Comparison of ENCODE assay signal across 1 cellular context in the genomic region with DNA sequence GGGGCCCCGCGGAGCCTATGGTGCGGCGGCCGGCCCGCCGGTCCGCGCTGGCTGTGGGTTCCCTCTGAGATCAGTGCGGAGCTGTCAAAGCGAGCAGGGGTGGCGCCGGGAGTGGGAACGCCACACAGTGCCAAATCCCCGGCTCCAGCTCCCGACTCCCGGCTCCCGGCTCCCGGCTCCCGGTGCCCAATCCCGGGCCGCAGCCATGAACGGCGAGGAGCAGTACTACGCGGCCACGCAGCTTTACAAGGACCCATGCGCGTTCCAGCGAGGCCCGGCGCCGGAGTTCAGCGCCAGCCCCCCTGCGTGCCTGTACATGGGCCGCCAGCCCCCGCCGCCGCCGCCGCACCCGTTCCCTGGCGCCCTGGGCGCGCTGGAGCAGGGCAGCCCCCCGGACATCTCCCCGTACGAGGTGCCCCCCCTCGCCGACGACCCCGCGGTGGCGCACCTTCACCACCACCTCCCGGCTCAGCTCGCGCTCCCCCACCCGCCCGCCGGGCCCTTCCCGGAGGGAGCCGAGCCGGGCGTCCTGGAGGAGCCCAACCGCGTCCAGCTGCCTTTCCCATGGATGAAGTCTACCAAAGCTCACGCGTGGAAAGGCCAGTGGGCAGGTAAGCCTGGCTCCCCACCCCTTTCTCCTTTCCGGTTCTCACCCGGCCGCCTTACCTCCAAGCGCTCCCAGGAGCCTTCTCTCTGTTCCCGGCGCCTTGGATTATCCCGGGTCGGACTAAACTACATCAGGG.
A peak's percentile ranks its signal among the peaks of the same experiment; 100 is the strongest.
TF ChIP-seq lines count a peak whose summit lies in the region.

A gene (plus strand): TSS at position 67 of the 743 bp plus-strand sequence. CDS start 139 bp downstream, at position 206.

TF ChIP-seq in HepG2, 621 proteins besides CTCF, POLR2A, EP300 and RAD21 (continues in another document):
- TF ChIP-seq, protein P1, sequence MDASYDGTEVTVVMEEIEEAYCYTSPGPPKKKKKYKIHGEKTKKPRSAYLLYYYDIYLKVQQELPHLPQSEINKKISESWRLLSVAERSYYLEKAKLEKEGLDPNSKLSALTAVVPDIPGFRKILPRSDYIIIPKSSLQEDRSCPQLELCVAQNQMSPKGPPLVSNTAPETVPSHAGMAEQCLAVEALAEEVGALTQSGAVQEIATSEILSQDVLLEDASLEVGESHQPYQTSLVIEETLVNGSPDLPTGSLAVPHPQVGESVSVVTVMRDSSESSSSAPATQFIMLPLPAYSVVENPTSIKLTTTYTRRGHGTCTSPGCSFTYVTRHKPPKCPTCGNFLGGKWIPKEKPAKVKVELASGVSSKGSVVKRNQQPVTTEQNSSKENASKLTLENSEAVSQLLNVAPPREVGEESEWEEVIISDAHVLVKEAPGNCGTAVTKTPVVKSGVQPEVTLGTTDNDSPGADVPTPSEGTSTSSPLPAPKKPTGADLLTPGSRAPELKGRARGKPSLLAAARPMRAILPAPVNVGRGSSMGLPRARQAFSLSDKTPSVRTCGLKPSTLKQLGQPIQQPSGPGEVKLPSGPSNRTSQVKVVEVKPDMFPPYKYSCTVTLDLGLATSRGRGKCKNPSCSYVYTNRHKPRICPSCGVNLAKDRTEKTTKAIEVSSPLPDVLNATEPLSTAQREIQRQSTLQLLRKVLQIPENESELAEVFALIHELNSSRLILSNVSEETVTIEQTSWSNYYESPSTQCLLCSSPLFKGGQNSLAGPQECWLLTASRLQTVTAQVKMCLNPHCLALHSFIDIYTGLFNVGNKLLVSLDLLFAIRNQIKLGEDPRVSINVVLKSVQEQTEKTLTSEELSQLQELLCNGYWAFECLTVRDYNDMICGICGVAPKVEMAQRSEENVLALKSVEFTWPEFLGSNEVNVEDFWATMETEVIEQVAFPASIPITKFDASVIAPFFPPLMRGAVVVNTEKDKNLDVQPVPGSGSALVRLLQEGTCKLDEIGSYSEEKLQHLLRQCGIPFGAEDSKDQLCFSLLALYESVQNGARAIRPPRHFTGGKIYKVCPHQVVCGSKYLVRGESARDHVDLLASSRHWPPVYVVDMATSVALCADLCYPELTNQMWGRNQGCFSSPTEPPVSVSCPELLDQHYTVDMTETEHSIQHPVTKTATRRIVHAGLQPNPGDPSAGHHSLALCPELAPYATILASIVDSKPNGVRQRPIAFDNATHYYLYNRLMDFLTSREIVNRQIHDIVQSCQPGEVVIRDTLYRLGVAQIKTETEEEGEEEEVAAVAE (CRISPR knock-in tag; IDR thresholded peaks at IDR 0.05; ENCODE audit: borderline replicate concordance): no peak
- TF ChIP-seq KMT2B (CRISPR knock-in tag; IDR thresholded peaks at IDR 0.05) (no peak), ZEB1 (IDR thresholded peaks at IDR 0.05; ENCODE audit: insufficient replicate concordance, low read depth) (no peak), ETV5 (CRISPR knock-in tag; IDR thresholded peaks at IDR 0.05; ENCODE audit: borderline replicate concordance) (no peak), ZNF501 (CRISPR knock-in tag; IDR thresholded peaks at IDR 0.05) (peak; percentile 13), ZSCAN30 (CRISPR knock-in tag; IDR thresholded peaks at IDR 0.05) (no peak), ZNF496 (CRISPR knock-in tag; IDR thresholded peaks at IDR 0.05; ENCODE audit: insufficient replicate concordance) (no peak), BRD4 (CRISPR knock-in tag; IDR thresholded peaks at IDR 0.05) (no peak), ZNF703 (CRISPR knock-in tag; IDR thresholded peaks at IDR 0.05; ENCODE audit: borderline replicate concordance) (peak; percentile 50; the same call in 1 of the 2 replicates), SP140L (CRISPR knock-in tag; IDR thresholded peaks at IDR 0.05; ENCODE audit: borderline replicate concordance) (no peak), KDM5B (CRISPR knock-in tag; IDR thresholded peaks at IDR 0.05; ENCODE audit: borderline replicate concordance) (peak; percentile 61; the same call in 1 of the 2 replicates), MBD4 (IDR thresholded peaks at IDR 0.05; ENCODE audit: borderline replicate concordance, low read length) (no peak), SALL1 (CRISPR knock-in tag; IDR thresholded peaks at IDR 0.05) (0 out of 2 replicates have a peak, but pooled peaks have one; percentile 15), ZFY (CRISPR knock-in tag; IDR thresholded peaks at IDR 0.05) (peak; percentile 56), SRY (CRISPR knock-in tag; IDR thresholded peaks at IDR 0.05) (0 out of 2 replicates have a peak, but pooled peaks have one; percentile 34), PLRG1 (conservative IDR thresholded peaks at IDR 0.05) (no peak), ZNF260 (CRISPR knock-in tag; IDR thresholded peaks at IDR 0.05; ENCODE audit: borderline replicate concordance, low read depth) (no peak), RXRB (CRISPR knock-in tag; IDR thresholded peaks at IDR 0.05; ENCODE audit: borderline replicate concordance) (no peak), ZMYM4 (CRISPR knock-in tag; IDR thresholded peaks at IDR 0.05) (peak; percentile 57; the same call in 1 of the 2 replicates), REXO4 (CRISPR knock-in tag; IDR thresholded peaks at IDR 0.05; ENCODE audit: borderline replicate concordance) (0 out of 2 replicates have a peak, but pooled peaks have one; percentile 55), ZFX (CRISPR knock-in tag; IDR thresholded peaks at IDR 0.05; ENCODE audit: low read depth) (0 out of 2 replicates have a peak, but pooled peaks have one; percentile 22)
- TF ChIP-seq, protein P2, sequence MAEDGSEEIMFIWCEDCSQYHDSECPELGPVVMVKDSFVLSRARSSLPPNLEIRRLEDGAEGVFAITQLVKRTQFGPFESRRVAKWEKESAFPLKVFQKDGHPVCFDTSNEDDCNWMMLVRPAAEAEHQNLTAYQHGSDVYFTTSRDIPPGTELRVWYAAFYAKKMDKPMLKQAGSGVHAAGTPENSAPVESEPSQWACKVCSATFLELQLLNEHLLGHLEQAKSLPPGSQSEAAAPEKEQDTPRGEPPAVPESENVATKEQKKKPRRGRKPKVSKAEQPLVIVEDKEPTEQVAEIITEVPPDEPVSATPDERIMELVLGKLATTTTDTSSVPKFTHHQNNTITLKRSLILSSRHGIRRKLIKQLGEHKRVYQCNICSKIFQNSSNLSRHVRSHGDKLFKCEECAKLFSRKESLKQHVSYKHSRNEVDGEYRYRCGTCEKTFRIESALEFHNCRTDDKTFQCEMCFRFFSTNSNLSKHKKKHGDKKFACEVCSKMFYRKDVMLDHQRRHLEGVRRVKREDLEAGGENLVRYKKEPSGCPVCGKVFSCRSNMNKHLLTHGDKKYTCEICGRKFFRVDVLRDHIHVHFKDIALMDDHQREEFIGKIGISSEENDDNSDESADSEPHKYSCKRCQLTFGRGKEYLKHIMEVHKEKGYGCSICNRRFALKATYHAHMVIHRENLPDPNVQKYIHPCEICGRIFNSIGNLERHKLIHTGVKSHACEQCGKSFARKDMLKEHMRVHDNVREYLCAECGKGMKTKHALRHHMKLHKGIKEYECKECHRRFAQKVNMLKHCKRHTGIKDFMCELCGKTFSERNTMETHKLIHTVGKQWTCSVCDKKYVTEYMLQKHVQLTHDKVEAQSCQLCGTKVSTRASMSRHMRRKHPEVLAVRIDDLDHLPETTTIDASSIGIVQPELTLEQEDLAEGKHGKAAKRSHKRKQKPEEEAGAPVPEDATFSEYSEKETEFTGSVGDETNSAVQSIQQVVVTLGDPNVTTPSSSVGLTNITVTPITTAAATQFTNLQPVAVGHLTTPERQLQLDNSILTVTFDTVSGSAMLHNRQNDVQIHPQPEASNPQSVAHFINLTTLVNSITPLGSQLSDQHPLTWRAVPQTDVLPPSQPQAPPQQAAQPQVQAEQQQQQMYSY (CRISPR knock-in tag; IDR thresholded peaks at IDR 0.05): 0 out of 2 replicates have a peak, but pooled peaks have one; percentile 54
- TF ChIP-seq, protein P3, sequence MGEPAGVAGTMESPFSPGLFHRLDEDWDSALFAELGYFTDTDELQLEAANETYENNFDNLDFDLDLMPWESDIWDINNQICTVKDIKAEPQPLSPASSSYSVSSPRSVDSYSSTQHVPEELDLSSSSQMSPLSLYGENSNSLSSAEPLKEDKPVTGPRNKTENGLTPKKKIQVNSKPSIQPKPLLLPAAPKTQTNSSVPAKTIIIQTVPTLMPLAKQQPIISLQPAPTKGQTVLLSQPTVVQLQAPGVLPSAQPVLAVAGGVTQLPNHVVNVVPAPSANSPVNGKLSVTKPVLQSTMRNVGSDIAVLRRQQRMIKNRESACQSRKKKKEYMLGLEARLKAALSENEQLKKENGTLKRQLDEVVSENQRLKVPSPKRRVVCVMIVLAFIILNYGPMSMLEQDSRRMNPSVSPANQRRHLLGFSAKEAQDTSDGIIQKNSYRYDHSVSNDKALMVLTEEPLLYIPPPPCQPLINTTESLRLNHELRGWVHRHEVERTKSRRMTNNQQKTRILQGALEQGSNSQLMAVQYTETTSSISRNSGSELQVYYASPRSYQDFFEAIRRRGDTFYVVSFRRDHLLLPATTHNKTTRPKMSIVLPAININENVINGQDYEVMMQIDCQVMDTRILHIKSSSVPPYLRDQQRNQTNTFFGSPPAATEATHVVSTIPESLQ (CRISPR knock-in tag; conservative IDR thresholded peaks at IDR 0.05): no peak
- TF ChIP-seq, protein P4, sequence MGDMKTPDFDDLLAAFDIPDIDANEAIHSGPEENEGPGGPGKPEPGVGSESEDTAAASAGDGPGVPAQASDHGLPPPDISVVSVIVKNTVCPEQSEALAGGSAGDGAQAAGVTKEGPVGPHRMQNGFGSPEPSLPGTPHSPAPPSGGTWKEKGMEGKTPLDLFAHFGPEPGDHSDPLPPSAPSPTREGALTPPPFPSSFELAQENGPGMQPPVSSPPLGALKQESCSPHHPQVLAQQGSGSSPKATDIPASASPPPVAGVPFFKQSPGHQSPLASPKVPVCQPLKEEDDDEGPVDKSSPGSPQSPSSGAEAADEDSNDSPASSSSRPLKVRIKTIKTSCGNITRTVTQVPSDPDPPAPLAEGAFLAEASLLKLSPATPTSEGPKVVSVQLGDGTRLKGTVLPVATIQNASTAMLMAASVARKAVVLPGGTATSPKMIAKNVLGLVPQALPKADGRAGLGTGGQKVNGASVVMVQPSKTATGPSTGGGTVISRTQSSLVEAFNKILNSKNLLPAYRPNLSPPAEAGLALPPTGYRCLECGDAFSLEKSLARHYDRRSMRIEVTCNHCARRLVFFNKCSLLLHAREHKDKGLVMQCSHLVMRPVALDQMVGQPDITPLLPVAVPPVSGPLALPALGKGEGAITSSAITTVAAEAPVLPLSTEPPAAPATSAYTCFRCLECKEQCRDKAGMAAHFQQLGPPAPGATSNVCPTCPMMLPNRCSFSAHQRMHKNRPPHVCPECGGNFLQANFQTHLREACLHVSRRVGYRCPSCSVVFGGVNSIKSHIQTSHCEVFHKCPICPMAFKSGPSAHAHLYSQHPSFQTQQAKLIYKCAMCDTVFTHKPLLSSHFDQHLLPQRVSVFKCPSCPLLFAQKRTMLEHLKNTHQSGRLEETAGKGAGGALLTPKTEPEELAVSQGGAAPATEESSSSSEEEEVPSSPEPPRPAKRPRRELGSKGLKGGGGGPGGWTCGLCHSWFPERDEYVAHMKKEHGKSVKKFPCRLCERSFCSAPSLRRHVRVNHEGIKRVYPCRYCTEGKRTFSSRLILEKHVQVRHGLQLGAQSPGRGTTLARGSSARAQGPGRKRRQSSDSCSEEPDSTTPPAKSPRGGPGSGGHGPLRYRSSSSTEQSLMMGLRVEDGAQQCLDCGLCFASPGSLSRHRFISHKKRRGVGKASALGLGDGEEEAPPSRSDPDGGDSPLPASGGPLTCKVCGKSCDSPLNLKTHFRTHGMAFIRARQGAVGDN (CRISPR knock-in tag; IDR thresholded peaks at IDR 0.05): peak; percentile 70
- TF ChIP-seq, protein P5, sequence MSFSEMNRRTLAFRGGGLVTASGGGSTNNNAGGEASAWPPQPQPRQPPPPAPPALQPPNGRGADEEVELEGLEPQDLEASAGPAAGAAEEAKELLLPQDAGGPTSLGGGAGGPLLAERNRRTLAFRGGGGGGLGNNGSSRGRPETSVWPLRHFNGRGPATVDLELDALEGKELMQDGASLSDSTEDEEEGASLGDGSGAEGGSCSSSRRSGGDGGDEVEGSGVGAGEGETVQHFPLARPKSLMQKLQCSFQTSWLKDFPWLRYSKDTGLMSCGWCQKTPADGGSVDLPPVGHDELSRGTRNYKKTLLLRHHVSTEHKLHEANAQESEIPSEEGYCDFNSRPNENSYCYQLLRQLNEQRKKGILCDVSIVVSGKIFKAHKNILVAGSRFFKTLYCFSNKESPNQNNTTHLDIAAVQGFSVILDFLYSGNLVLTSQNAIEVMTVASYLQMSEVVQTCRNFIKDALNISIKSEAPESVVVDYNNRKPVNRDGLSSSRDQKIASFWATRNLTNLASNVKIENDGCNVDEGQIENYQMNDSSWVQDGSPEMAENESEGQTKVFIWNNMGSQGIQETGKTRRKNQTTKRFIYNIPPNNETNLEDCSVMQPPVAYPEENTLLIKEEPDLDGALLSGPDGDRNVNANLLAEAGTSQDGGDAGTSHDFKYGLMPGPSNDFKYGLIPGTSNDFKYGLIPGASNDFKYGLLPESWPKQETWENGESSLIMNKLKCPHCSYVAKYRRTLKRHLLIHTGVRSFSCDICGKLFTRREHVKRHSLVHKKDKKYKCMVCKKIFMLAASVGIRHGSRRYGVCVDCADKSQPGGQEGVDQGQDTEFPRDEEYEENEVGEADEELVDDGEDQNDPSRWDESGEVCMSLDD (CRISPR knock-in tag; IDR thresholded peaks at IDR 0.05; ENCODE audit: borderline replicate concordance): no peak
- TF ChIP-seq, protein P6, sequence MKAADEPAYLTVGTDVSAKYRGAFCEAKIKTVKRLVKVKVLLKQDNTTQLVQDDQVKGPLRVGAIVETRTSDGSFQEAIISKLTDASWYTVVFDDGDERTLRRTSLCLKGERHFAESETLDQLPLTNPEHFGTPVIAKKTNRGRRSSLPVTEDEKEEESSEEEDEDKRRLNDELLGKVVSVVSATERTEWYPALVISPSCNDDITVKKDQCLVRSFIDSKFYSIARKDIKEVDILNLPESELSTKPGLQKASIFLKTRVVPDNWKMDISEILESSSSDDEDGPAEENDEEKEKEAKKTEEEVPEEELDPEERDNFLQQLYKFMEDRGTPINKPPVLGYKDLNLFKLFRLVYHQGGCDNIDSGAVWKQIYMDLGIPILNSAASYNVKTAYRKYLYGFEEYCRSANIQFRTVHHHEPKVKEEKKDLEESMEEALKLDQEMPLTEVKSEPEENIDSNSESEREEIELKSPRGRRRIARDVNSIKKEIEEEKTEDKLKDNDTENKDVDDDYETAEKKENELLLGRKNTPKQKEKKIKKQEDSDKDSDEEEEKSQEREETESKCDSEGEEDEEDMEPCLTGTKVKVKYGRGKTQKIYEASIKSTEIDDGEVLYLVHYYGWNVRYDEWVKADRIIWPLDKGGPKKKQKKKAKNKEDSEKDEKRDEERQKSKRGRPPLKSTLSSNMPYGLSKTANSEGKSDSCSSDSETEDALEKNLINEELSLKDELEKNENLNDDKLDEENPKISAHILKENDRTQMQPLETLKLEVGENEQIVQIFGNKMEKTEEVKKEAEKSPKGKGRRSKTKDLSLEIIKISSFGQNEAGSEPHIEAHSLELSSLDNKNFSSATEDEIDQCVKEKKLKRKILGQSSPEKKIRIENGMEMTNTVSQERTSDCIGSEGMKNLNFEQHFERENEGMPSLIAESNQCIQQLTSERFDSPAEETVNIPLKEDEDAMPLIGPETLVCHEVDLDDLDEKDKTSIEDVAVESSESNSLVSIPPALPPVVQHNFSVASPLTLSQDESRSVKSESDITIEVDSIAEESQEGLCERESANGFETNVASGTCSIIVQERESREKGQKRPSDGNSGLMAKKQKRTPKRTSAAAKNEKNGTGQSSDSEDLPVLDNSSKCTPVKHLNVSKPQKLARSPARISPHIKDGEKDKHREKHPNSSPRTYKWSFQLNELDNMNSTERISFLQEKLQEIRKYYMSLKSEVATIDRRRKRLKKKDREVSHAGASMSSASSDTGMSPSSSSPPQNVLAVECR (CRISPR knock-in tag; IDR thresholded peaks at IDR 0.05; ENCODE audit: borderline replicate concordance): peak; percentile 50; the same call in 1 of the 2 replicates
- TF ChIP-seq, protein P7, sequence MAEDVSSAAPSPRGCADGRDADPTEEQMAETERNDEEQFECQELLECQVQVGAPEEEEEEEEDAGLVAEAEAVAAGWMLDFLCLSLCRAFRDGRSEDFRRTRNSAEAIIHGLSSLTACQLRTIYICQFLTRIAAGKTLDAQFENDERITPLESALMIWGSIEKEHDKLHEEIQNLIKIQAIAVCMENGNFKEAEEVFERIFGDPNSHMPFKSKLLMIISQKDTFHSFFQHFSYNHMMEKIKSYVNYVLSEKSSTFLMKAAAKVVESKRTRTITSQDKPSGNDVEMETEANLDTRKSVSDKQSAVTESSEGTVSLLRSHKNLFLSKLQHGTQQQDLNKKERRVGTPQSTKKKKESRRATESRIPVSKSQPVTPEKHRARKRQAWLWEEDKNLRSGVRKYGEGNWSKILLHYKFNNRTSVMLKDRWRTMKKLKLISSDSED (CRISPR knock-in tag; IDR thresholded peaks at IDR 0.05): no peak
